14 cellular contexts compared by ENCODE assay signal in the genomic region with DNA sequence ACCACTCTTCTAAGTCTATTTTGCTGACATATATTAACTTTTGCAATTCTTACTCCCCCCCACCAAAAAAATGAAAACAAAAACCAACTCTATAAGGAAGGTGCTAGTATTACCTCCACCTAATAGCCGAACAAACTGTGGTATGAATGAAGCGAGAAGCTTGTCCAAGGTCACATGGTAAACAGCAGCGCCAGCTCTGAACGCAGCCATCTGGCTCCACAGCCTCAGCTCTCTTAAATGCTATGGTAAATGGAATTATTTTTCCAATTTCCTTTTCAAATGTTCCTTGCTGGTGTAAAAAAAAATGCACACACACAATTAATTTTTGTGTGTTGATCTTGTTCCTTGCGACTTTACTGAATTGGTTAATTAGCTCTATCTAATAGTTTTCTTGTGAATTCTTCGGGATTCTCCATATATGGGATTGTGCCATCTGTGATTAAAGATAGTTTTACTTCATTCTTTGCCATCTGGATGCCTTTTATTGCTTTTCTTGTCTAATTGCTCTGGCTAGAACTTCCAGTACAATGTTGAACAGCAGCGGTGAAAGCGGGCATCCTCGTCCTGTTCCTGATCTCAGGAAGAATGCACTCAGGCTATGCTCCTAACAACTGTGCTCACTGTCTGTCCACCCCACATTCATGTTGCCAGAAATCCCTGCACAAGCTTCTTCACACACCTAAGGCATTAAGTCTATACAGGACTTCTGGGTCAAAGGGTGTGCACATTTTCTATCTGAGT. TPM values are rescaled to one million over a fixed set of nuclear protein-coding genes. Genes with fewer than 3 reads are reported as not detected.
DNase-seq lines count a peak whose midpoint lies in the region; ATAC-seq and TF ChIP-seq lines count a peak whose summit lies in the region.
"Had no signal": no experiment of that assay in that cellular context is flagged by ENCODE, and none has a peak within 500 bp of the region (broad histone marks: within the 10 kb centered on the region; RNA-seq: fewer than 3 reads in every experiment).

No MANE protein-coding gene starts in this region.

- DNase-seq in DMS 273 (lab: John Stamatoyannopoulos, UW; ENCODE audit: unreplicated experiment) (peak; percentile 86), NCI-H1694 treated with DMSO at 0.1 percent for 48 hours (lab: John Stamatoyannopoulos, UW) (peak; percentile 85), substantia nigra (lab: John Stamatoyannopoulos, UW) (peak in 1 of 49 donors; percentile 19), Calu3 (no peak)
- DNase-seq in activated T-helper 2 cell treated with anti-CD3 and anti-CD28 coated beads, Interferon-gamma antibody, Interleukin-2, Interleukin-4, amounts not matched to agents 10 μg/mL and 5 μg/mL and 100 μg/mL, durations not matched to agents 14 hours and 24 hours and 36 hours (ENCODE audit: low spot score), result no peak
- DNase-seq: MV-4-11, NCI-H1436, NCI-H2081 treated with DMSO at 0.1 percent for 48 hours, NCI-H345, NCI-H774, SIG-M5 had no signal

- ATAC-seq in HG03280 (IDR thresholded peaks at IDR 0.05; ENCODE audit: unreplicated experiment) (no peak), GM21786 (IDR thresholded peaks at IDR 0.05; ENCODE audit: unreplicated experiment) (no peak)
- ATAC-seq: HCT116 had no signal

- TF ChIP-seq CTCF in Calu3 (IDR thresholded peaks at IDR 0.05; ENCODE audit: unreplicated experiment), result no peak

- H3K4me3 Mint-ChIP-seq in activated T-helper 2 cell treated with anti-CD3 and anti-CD28 coated beads, Interferon-gamma antibody, Interleukin-2, Interleukin-4, amounts not matched to agents 10 μg/mL and 5 μg/mL and 100 μg/mL, durations not matched to agents 14 hours and 24 hours and 36 hours (ENCODE audit: low read depth), result no peak overlapping the region
- no peak overlapping the region for H3K4me3 Mint-ChIP-seq in Calu3 (ENCODE audit: low read depth, unreplicated experiment)

- intact Hi-C loops in activated T-helper 2 cell treated with anti-CD3 and anti-CD28 coated beads, Interferon-gamma antibody, Interleukin-2, Interleukin-4, amounts not matched to agents 10 μg/mL and 5 μg/mL and 100 μg/mL, durations not matched to agents 14 hours and 24 hours and 36 hours (cut with micrococcal nuclease), result loop anchor here (5.0 kb wide), 1 partner anchor 82 kb away; no protein-coding TSS in a partner anchor
- intact Hi-C loops in Calu3 (cut with micrococcal nuclease; ENCODE audit: unreplicated experiment), result no loop called here

- H3K27ac Mint-ChIP-seq in activated T-helper 2 cell treated with anti-CD3 and anti-CD28 coated beads, Interferon-gamma antibody, Interleukin-2, Interleukin-4, amounts not matched to agents 10 μg/mL and 5 μg/mL and 100 μg/mL, durations not matched to agents 14 hours and 24 hours and 36 hours, result peak overlapping the region; percentile 95
- H3K27ac Mint-ChIP-seq in Calu3 (ENCODE audit: unreplicated experiment), result no peak overlapping the region

- H3K4me1 Mint-ChIP-seq in activated T-helper 2 cell treated with anti-CD3 and anti-CD28 coated beads, Interferon-gamma antibody, Interleukin-2, Interleukin-4, amounts not matched to agents 10 μg/mL and 5 μg/mL and 100 μg/mL, durations not matched to agents 14 hours and 24 hours and 36 hours (ENCODE audit: low read depth), result peaks cover 55% of the 10 kb centered on the region
- peaks cover 29% of the 10 kb centered on the region for H3K4me1 Mint-ChIP-seq in Calu3 (ENCODE audit: low read depth, unreplicated experiment)

- no TSS peak for BruUV-seq in Calu3 (replicated peaks; lab: Mats Ljungman, UMichigan)

- peaks cover 16% of the 10 kb centered on the region for H3K9me3 Mint-ChIP-seq in activated T-helper 2 cell treated with anti-CD3 and anti-CD28 coated beads, Interferon-gamma antibody, Interleukin-2, Interleukin-4, amounts not matched to agents 10 μg/mL and 5 μg/mL and 100 μg/mL, durations not matched to agents 14 hours and 24 hours and 36 hours
- no peaks in the 10 kb centered on the region for H3K9me3 Mint-ChIP-seq in Calu3 (ENCODE audit: low read depth, unreplicated experiment)

- H3K27me3 Mint-ChIP-seq in activated T-helper 2 cell treated with anti-CD3 and anti-CD28 coated beads, Interferon-gamma antibody, Interleukin-2, Interleukin-4, amounts not matched to agents 10 μg/mL and 5 μg/mL and 100 μg/mL, durations not matched to agents 14 hours and 24 hours and 36 hours (ENCODE audit: low read depth), result no peaks in the 10 kb centered on the region
- no peaks in the 10 kb centered on the region for H3K27me3 Mint-ChIP-seq in Calu3 (ENCODE audit: unreplicated experiment)

- CTCF ChIA-PET in Calu3 (lab: Charles Lee), result no interaction called here

- H3K27ac ChIP-seq in substantia nigra (ENCODE audit: low read depth, low read length, poor library complexity, severe bottlenecking), result peak overlapping the region; percentile 68

- H3K36me3 Mint-ChIP-seq in activated T-helper 2 cell treated with anti-CD3 and anti-CD28 coated beads, Interferon-gamma antibody, Interleukin-2, Interleukin-4, amounts not matched to agents 10 μg/mL and 5 μg/mL and 100 μg/mL, durations not matched to agents 14 hours and 24 hours and 36 hours (ENCODE audit: low read depth), result peaks cover 59% of the 10 kb centered on the region
- H3K36me3 Mint-ChIP-seq in Calu3 (ENCODE audit: insufficient read depth, unreplicated experiment), result no peaks in the 10 kb centered on the region

RNA-seq across cellular contexts. Expression of a gene that starts 10.7 kb away (rescaled TPM):
- total RNA-seq in activated T-helper 2 cell treated with anti-CD3 and anti-CD28 coated beads, Interferon-gamma antibody, Interleukin-2, Interleukin-4, amounts not matched to agents 10 μg/mL and 5 μg/mL and 100 μg/mL, durations not matched to agents 14 hours and 24 hours and 36 hours, result 24.8 and 25.2 TPM in 2 replicates
- total RNA-seq in Calu3 (2022), result 14.2 and 14.7 TPM in 2 replicates

RNA-seq across cellular contexts. Expression of a gene that starts 59.8 kb away (rescaled TPM):
- 53.3 and 59.9 TPM in 2 replicates for total RNA-seq in activated T-helper 2 cell treated with anti-CD3 and anti-CD28 coated beads, Interferon-gamma antibody, Interleukin-2, Interleukin-4, amounts not matched to agents 10 μg/mL and 5 μg/mL and 100 μg/mL, durations not matched to agents 14 hours and 24 hours and 36 hours
- total RNA-seq in Calu3 (2022), result 34.5 and 40.4 TPM in 2 replicates

Comparison
In these comparisons a context has a peak if more than half of its experiments do, and no peak if none do; other contexts are left out.
1. DNase-seq: peak in DMS 273 (single experiment) and NCI-H1694 treated with DMSO at 0.1 percent for 48 hours (single experiment); none in activated T-helper 2 cell treated with anti-CD3 and anti-CD28 coated beads, Interferon-gamma antibody, Interleukin-2, Interleukin-4, amounts not matched to agents 10 μg/mL and 5 μg/mL and 100 μg/mL, durations not matched to agents 14 hours and 24 hours and 36 hours (single experiment) and Calu3 (single experiment).